11 cellular contexts compared by ENCODE assay signal in the genomic region with DNA sequence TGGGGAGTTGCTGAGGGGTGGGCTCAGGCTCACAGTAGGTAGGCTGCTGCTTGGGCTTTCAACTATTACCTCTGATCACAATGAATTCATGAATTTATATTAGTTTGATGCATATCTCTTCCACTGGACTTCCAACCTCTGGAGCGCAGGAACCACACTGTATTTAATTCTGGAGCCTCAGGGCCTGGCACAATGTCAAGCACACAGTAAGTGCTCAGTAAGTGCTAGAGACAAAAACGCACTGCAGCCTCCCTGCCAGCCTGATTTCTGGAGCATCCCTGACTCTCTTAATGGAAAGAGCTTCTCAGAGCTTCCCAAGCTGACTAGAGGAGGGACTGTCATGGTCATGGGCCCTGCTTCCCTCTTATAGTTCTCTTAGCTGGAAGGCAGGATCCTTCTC. TPM values are rescaled to one million over a fixed set of nuclear protein-coding genes. Genes with fewer than 3 reads are reported as not detected.
A peak's percentile ranks its signal among the peaks of the same experiment; 100 is the strongest.
DNase-seq lines count a peak whose midpoint lies in the region; ATAC-seq and TF ChIP-seq lines count a peak whose summit lies in the region.
"Had no signal": no experiment of that assay in that cellular context is flagged by ENCODE, and none has a peak within 500 bp of the region (broad histone marks: within the 10 kb centered on the region; RNA-seq: fewer than 3 reads in every experiment).

No MANE protein-coding gene starts in this region.

- peak overlapping the region; percentile 64 for H3K4me2 ChIP-seq in SU-DHL-6 (ENCODE audit: low read depth, low read length, poor library complexity, severe bottlenecking)

- H3K9me3 Mint-ChIP-seq in activated T-cell treated with anti-CD3 and anti-CD28 coated beads, Interleukin-2, amount 50 U/mL, for 4 hours: no peaks in the 10 kb centered on the region

- no peak for TF ChIP-seq CTCF in SU-DHL-6 (IDR thresholded peaks at IDR 0.05; ENCODE audit: insufficient read depth, low read length, poor library complexity, severe bottlenecking)

- H3K27ac ChIP-seq in SU-DHL-6 (ENCODE audit: low read depth, low read length): peak overlapping the region; percentile 94
- H3K27ac ChIP-seq in layer of hippocampus (ENCODE audit: low read depth, low read length): peak overlapping the region; percentile 52
- H3K27ac ChIP-seq in temporal lobe (ENCODE audit: low read depth, low read length): peak overlapping the region; percentile 30

- H3K9me3 ChIP-seq in SU-DHL-6 (ENCODE audit: insufficient read depth, low read length): no peaks in the 10 kb centered on the region
- H3K9me3 ChIP-seq: adrenal gland had no signal

- no peak for ATAC-seq in activated T-cell treated with anti-CD3 and anti-CD28 coated beads, Interleukin-2, amount 50 U/mL, for 4 hours
- ATAC-seq in GM21526 (IDR thresholded peaks at IDR 0.05; ENCODE audit: low FRiP score, unreplicated experiment): no peak

- H3K79me2 ChIP-seq in SU-DHL-6 (ENCODE audit: insufficient read depth, low read length): no peaks in the 10 kb centered on the region

- peaks cover 37% of the 10 kb centered on the region for H3F3A ChIP-seq in SU-DHL-6 (ENCODE audit: insufficient read depth)

- DNase-seq in activated T-cell treated with anti-CD3 and anti-CD28 coated beads, Interleukin-2, amount 50 U/mL, for 4 hours: no peak
- DNase-seq in activated T-cell treated with anti-CD3 and anti-CD28 coated beads for 4 hours (no peak), amniotic stem cell (lab: John Stamatoyannopoulos, UW) (no peak), COLO668 (lab: John Stamatoyannopoulos, UW; ENCODE audit: unreplicated experiment) (no peak)
- DNase-seq: kidney, NCI-H524 had no signal

- no peaks in the 10 kb centered on the region for H3K36me3 Mint-ChIP-seq in activated T-cell treated with anti-CD3 and anti-CD28 coated beads, Interleukin-2, amount 50 U/mL, for 4 hours (ENCODE audit: insufficient read depth)

- no peaks in the 10 kb centered on the region for H3K9me2 ChIP-seq in SU-DHL-6 (replicated peaks; ENCODE audit: insufficient read depth, low read length)

- no peaks in the 10 kb centered on the region for H4K20me1 ChIP-seq in SU-DHL-6 (ENCODE audit: low read depth, low read length)

- H2AFZ ChIP-seq in SU-DHL-6 (ENCODE audit: low read depth, low read length, severe bottlenecking): no peak overlapping the region

- H3K27me3 Mint-ChIP-seq in activated T-cell treated with anti-CD3 and anti-CD28 coated beads, Interleukin-2, amount 50 U/mL, for 4 hours (ENCODE audit: low read depth): no peaks in the 10 kb centered on the region

- H3K9ac ChIP-seq in SU-DHL-6 (ENCODE audit: low read length): peak overlapping the region; percentile 50

- H3K27me3 ChIP-seq in SU-DHL-6 (ENCODE audit: low read length) (no peaks in the 10 kb centered on the region), layer of hippocampus (ENCODE audit: control insufficient read depth, insufficient read depth, low read length) (no peaks in the 10 kb centered on the region)
- H3K27me3 ChIP-seq: adrenal gland had no signal

- H3K4me3 ChIP-seq in SU-DHL-6 (ENCODE audit: insufficient read depth, low read length, poor library complexity, severe bottlenecking): no peak overlapping the region
- H3K4me3 ChIP-seq: adrenal gland had no signal

- peaks cover 79% of the 10 kb centered on the region for H3K4me1 Mint-ChIP-seq in activated T-cell treated with anti-CD3 and anti-CD28 coated beads, Interleukin-2, amount 50 U/mL, for 4 hours (ENCODE audit: low read depth)

- no peaks in the 10 kb centered on the region for H3K36me3 ChIP-seq in SU-DHL-6 (ENCODE audit: low read length)
- H3K36me3 ChIP-seq: adrenal gland had no signal

- peak overlapping the region; percentile 29 for H3K4me3 Mint-ChIP-seq in activated T-cell treated with anti-CD3 and anti-CD28 coated beads, Interleukin-2, amount 50 U/mL, for 4 hours

RNA-seq across cellular contexts. Expression of gene NUAK2, which starts 33.8 kb away (rescaled TPM):
- 1 to 10 TPM; 1.4 to 1.7 (median 1.5) TPM for total RNA-seq in activated T-cell treated with anti-CD3 and anti-CD28 coated beads, Interleukin-2, amount 50 U/mL, for 4 hours
- total RNA-seq in temporal lobe: 0.98 TPM

RNA-seq across cellular contexts. Expression of gene TMCC2, which starts 60.0 kb away (rescaled TPM):
- total RNA-seq in activated T-cell treated with anti-CD3 and anti-CD28 coated beads, Interleukin-2, amount 50 U/mL, for 4 hours: 10 to 100 TPM in 2 of 3 donors, 1 to 10 TPM in 1; 7.8 to 13.6 (median 11.5) TPM
- total RNA-seq in temporal lobe: 27.5 TPM

Comparison
In these comparisons a context has a peak if more than half of its experiments do, and no peak if none do; other contexts are left out.
1. H3K27ac ChIP-seq: peak in every context shown above with its lines; median percentile 94 in SU-DHL-6; 52 in layer of hippocampus; 30 in temporal lobe.